13 cellular contexts compared by ENCODE assay signal in the genomic region with DNA sequence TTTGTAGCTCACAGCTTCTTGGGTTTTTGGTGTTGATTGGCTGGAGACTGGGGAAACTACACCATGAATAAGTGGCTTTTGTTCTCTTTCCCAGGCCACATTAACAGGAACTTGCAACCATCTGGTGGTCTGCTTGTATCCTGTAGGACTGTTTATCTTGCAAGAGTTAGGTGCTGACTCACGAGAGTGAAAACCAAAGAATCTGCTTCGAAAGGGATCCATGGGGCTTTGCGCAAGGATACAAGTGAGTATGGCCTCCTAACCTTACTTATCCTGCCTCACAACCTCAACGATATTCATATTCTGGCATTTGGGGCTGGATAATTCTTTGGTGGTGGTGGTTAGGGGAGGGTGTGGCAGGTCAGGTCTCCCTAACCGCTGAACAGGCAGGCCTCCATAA. TPM values are rescaled to one million over a fixed set of nuclear protein-coding genes. Genes with fewer than 3 reads are reported as not detected.
DNase-seq lines count a peak whose midpoint lies in the region; ATAC-seq, FAIRE-seq and TF ChIP-seq lines count a peak whose summit lies in the region.
"Had no signal": no experiment of that assay in that cellular context is flagged by ENCODE, and none has a peak within 500 bp of the region (broad histone marks: within the 10 kb centered on the region; RNA-seq: fewer than 3 reads in every experiment).

No MANE protein-coding gene starts in this region.

- intact Hi-C loops in Right ventricle myocardium inferior (cut with DNase I) = no loop called here
- intact Hi-C loops in Right ventricle myocardium superior (cut with DNase I) = no loop called here

- no peak overlapping the region for H3K4me3 ChIP-seq in small intestine (ENCODE audit: low read depth in 1 of 2, low read length in 2 of 2)
- H3K4me3 ChIP-seq: right atrium auricular region had no signal

- H3K4me1 ChIP-seq in small intestine (ENCODE audit: control insufficient read depth in 2 of 2, insufficient read depth in 1 of 2, low read depth in 1 of 2, low read length in 1 of 2) = no peaks in the 10 kb centered on the region
- H3K4me1 ChIP-seq: right atrium auricular region had no signal

- DNase-seq in Right ventricle myocardium inferior (ENCODE audit: missing footprints) (no peak), Right ventricle myocardium superior (no peak), RCC 7860 (ENCODE audit: low spot score) (peak; percentile 82), endothelial cell (ENCODE audit: low spot score) (peak; percentile 35), small intestine (peak; percentile 2), NCI-H1092 (lab: John Stamatoyannopoulos, UW) (no peak)
- DNase-seq: NCI-H2081; stimulated activated CD4-positive, alpha-beta T cell treated with anti-CD3 and anti-CD28 coated beads, Interleukin-4, amount 100 ng/mL, for 4 hours; stimulated activated naive CD4-positive, alpha-beta T cell treated with Interleukin-2 at 50 U/mL for 16 hours had no signal

- peak; percentile 97 for FAIRE-seq in RCC 7860 (lab: Jason Lieb, UNC)
- FAIRE-seq in small intestine (lab: Jason Lieb, UNC) = no peak
- FAIRE-seq: GM18507 had no signal

- H3K36me3 ChIP-seq in small intestine (ENCODE audit: control insufficient read depth in 2 of 2, insufficient read depth in 2 of 2, low read length in 2 of 2) = no peaks in the 10 kb centered on the region
- H3K36me3 ChIP-seq: right atrium auricular region had no signal

- 32 to 49% (median 46%) methylated on average over 5 of the region's 5 CpGs for WGBS in small intestine, 3 donors

- H3K27me3 Mint-ChIP-seq in endothelial cell (ENCODE audit: unreplicated experiment) = peaks cover 7% of the 10 kb centered on the region

- peaks cover 25% of the 10 kb centered on the region for H3K36me3 Mint-ChIP-seq in endothelial cell (ENCODE audit: low read depth, unreplicated experiment)

- peaks cover 27% of the 10 kb centered on the region for H3K4me1 Mint-ChIP-seq in endothelial cell (ENCODE audit: unreplicated experiment)

- no peak overlapping the region for H3K27ac ChIP-seq in small intestine (ENCODE audit: low read depth in 1 of 2, low read length in 1 of 2)
- H3K27ac ChIP-seq: right atrium auricular region had no signal

- peaks cover 6% of the 10 kb centered on the region for H3K9me3 Mint-ChIP-seq in endothelial cell (ENCODE audit: unreplicated experiment)

- no peaks in the 10 kb centered on the region for H3K9me3 ChIP-seq in small intestine (ENCODE audit: control insufficient read depth, low read depth)
- H3K9me3 ChIP-seq: right atrium auricular region had no signal

- H3K4me3 Mint-ChIP-seq in endothelial cell (ENCODE audit: unreplicated experiment) = no peak overlapping the region

- peak overlapping the region; percentile 98 for H3K27ac Mint-ChIP-seq in endothelial cell (ENCODE audit: unreplicated experiment)

- no peaks in the 10 kb centered on the region for H3K27me3 ChIP-seq in small intestine (ENCODE audit: control insufficient read depth in 2 of 2, insufficient read depth in 2 of 2, low read length in 2 of 2)
- H3K27me3 ChIP-seq: right atrium auricular region had no signal

- TF ChIP-seq CTCF in endothelial cell (IDR thresholded peaks at IDR 0.05; ENCODE audit: unreplicated experiment) = no peak

- peak; percentile 60 for ATAC-seq in Right ventricle myocardium inferior
- no peak for ATAC-seq in Right ventricle myocardium superior (ENCODE audit: poor library complexity)
- ATAC-seq in GM21526 (IDR thresholded peaks at IDR 0.05; ENCODE audit: low FRiP score, unreplicated experiment) = no peak
- no peak for ATAC-seq in HG02763 (IDR thresholded peaks at IDR 0.05; ENCODE audit: unreplicated experiment)

RNA-seq across cellular contexts. Expression of a gene that starts 4.7 kb away (rescaled TPM):
- total RNA-seq in Right ventricle myocardium inferior (not detected), Right ventricle myocardium superior (not detected), endothelial cell (ENCODE audit: unreplicated experiment) (2.8 TPM)
- not detected for polyA plus RNA-seq in small intestine
- total RNA-seq: right atrium auricular region had no signal

RNA-seq across cellular contexts. Expression of a gene that starts 21.3 kb away (rescaled TPM):
- total RNA-seq in Right ventricle myocardium inferior (6.5 TPM), Right ventricle myocardium superior (7.0 TPM), endothelial cell (ENCODE audit: unreplicated experiment) (21.7 TPM)
- 1 to 10 TPM in 2 of 3 donors, under 1 TPM in 1; 0.67 to 5.1 (median 3.8) TPM for polyA plus RNA-seq in small intestine

Comparison
In these comparisons a context has a peak if more than half of its experiments do, and no peak if none do; other contexts are left out.
1. DNase-seq: peak in RCC 7860 (single experiment), endothelial cell (single experiment) and small intestine (single experiment); none in Right ventricle myocardium inferior (single experiment), Right ventricle myocardium superior (single experiment) and NCI-H1092 (single experiment).